In genomic region chr22:46929046-46929688, GRCh38 we compare ENCODE assay signal across 11 cellular contexts.
"Had no signal": no experiment of that assay in that cellular context is flagged by ENCODE, and none has a peak within 500 bp of the region (broad histone marks: within the 10 kb centered on the region; RNA-seq: fewer than 3 reads in every experiment).

No MANE protein-coding gene starts in this region.

- H3K36me3 ChIP-seq: breast epithelium, upper lobe of right lung had no signal

- H3K4me3 ChIP-seq: breast epithelium, psoas muscle, upper lobe of right lung had no signal

- H3K9me3 ChIP-seq: breast epithelium, psoas muscle, upper lobe of right lung had no signal

- ATAC-seq: activated CD4-positive, alpha-beta T cell treated with anti-CD3 and anti-CD28 coated beads for 36 hours; left lobe of liver; psoas muscle; sciatic nerve; stimulated activated naive B cell treated with anti-CD40 and anti-IgM and Interleukin-4, amounts not matched to agents 10 μg/mL and 1 μg/mL and 100 μg/mL, for 72 hours; upper lobe of right lung had no signal

- H3K27me3 ChIP-seq: breast epithelium, upper lobe of right lung had no signal

- DNase-seq: activated CD4-positive, alpha-beta memory T cell treated with anti-CD3 and anti-CD28 coated beads, Interleukin-2, amount 10 ng/mL, durations not matched to agents 7 days and 5 days; activated CD4-positive, alpha-beta T cell treated with anti-CD3 and anti-CD28 coated beads for 36 hours; activated gamma-delta T cell; psoas muscle; stimulated activated CD4-positive, alpha-beta T cell treated with anti-CD3 and anti-CD28 coated beads, Interleukin-2, amount 100 ng/mL, for 24 hours; stimulated activated naive B cell treated with anti-CD40 and anti-IgM and Interleukin-4, amounts not matched to agents 10 μg/mL and 1 μg/mL and 100 μg/mL, for 72 hours; upper lobe of right lung; WERI-Rb-1 had no signal

- H3K4me1 ChIP-seq: breast epithelium, psoas muscle had no signal

- H3K27ac ChIP-seq: breast epithelium, psoas muscle, upper lobe of right lung, WERI-Rb-1 had no signal
